In the genomic region with DNA sequence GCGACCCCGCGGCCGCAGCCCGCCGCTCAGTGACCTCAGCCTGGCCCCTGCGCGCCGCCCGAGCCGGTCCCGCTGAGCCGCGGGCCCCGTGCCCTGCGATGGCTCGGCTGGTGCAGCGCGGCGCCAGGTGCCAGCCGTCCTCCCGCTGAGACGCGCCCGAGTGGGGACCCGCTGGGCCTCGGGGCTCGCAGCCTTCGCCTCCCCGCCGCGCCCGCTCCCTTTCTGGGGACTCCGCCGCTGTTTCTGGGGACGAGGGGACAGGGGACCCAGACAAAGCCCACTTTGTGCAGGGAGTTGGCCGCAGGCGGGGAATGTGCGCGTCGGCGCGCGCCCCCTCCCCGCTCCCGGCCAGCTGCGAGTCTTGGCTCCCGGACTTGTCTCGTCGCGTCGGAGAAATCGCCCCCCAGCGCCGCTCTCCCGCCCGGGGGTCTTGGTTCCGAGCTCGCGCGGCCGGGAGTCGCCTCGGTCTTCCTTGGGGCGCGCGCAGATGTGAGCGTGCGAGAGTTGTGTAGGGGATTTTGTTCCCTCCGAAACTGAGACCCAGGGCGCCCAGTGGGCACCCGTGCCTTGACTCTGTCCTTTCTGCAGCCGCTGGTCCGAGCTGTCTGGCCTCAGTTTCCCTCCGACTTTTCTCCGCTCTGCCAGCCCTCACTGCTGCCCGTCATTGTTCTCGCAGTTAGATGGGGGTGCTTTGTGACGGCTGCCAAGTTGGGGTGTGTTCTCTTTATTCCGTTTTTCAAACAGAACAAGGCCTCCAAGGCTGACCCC, we compare ENCODE assay signal across 8 cellular contexts. TPM values are rescaled to one million over a fixed set of nuclear protein-coding genes. Genes with fewer than 3 reads are reported as not detected.
A peak's percentile ranks its signal among the peaks of the same experiment; 100 is the strongest.
DNase-seq lines count a peak whose midpoint lies in the region; ATAC-seq, FAIRE-seq and TF ChIP-seq lines count a peak whose summit lies in the region.

No MANE protein-coding gene starts in this region.

- peaks cover 12% of the 10 kb centered on the region for H4K20me1 ChIP-seq in astrocyte (ENCODE audit: insufficient read depth, low read length)

- H3K9me3 Mint-ChIP-seq in astrocyte (ENCODE audit: unreplicated experiment) = peaks cover 5% of the 10 kb centered on the region
- H3K9me3 Mint-ChIP-seq in stimulated activated naive B cell treated with anti-CD40 and anti-IgM and Interleukin-4, amounts not matched to agents 10 μg/mL and 1 μg/mL and 100 μg/mL, for 72 hours = no peaks in the 10 kb centered on the region

- no peaks in the 10 kb centered on the region for H3K79me2 ChIP-seq in astrocyte (ENCODE audit: insufficient read depth, low read length)

- peak overlapping the region; percentile 86 for H3K9ac ChIP-seq in astrocyte (ENCODE audit: low read length)
- H3K9ac ChIP-seq in kidney (ENCODE audit: low read length in 2 of 2) = peak overlapping the region in 1 of 2 donors; percentile 26

- FAIRE-seq in astrocyte (lab: Jason Lieb, UNC) (no peak), kidney (lab: Jason Lieb, UNC) (no peak)

- peaks cover 10% of the 10 kb centered on the region for H3K4me1 Mint-ChIP-seq in astrocyte (ENCODE audit: low read depth, unreplicated experiment)
- H3K4me1 Mint-ChIP-seq in stimulated activated naive B cell treated with anti-CD40 and anti-IgM and Interleukin-4, amounts not matched to agents 10 μg/mL and 1 μg/mL and 100 μg/mL, for 72 hours = peaks cover 6 to 10% of the 10 kb centered on the region in 2 donors

- H3K36me3 ChIP-seq in astrocyte (ENCODE audit: insufficient read depth, low read length) (no peaks in the 10 kb centered on the region), kidney (ENCODE audit: control insufficient read depth in 1 of 2, insufficient read depth in 2 of 2, low read length in 2 of 2) (no peaks in the 10 kb centered on the region)

- peaks cover 12% of the 10 kb centered on the region for H3K27me3 Mint-ChIP-seq in astrocyte (ENCODE audit: low read depth, unreplicated experiment)
- H3K27me3 Mint-ChIP-seq in stimulated activated naive B cell treated with anti-CD40 and anti-IgM and Interleukin-4, amounts not matched to agents 10 μg/mL and 1 μg/mL and 100 μg/mL, for 72 hours = peaks cover 51 to 74% of the 10 kb centered on the region in 2 donors

- H3K4me1 ChIP-seq in astrocyte (ENCODE audit: insufficient read depth, low read length) (peaks cover 7% of the 10 kb centered on the region), kidney (ENCODE audit: control insufficient read depth in 1 of 2, insufficient read depth in 1 of 2, low read depth in 1 of 2, low read length in 2 of 2) (peaks cover 0 to 13% of the 10 kb centered on the region in 2 donors)

- intact Hi-C loops in kidney (cut with DNase I) = no loop called here

- peak overlapping the region; percentile 96 for H2AFZ ChIP-seq in astrocyte (ENCODE audit: low read depth, low read length)

- H3K4me2 ChIP-seq in astrocyte (ENCODE audit: low read length) = peak overlapping the region; percentile 98

- peaks cover 2% of the 10 kb centered on the region for H3K27me3 ChIP-seq in astrocyte (ENCODE audit: insufficient read depth, low read length)

- ATAC-seq in GM18873 (IDR thresholded peaks at IDR 0.05; ENCODE audit: low FRiP score, unreplicated experiment) (peak; percentile 21), HG03066 (IDR thresholded peaks at IDR 0.05; ENCODE audit: low read depth, unreplicated experiment) (peak; percentile 46), HG03342 (IDR thresholded peaks at IDR 0.05; ENCODE audit: unreplicated experiment) (no peak)
- peak; percentile 71 to 73 for ATAC-seq in stimulated activated naive B cell treated with anti-CD40 and anti-IgM and Interleukin-4, amounts not matched to agents 10 μg/mL and 1 μg/mL and 100 μg/mL, for 72 hours (replicated peaks)

- H3K27ac Mint-ChIP-seq in astrocyte (ENCODE audit: unreplicated experiment) = no peak overlapping the region
- H3K27ac Mint-ChIP-seq in stimulated activated naive B cell treated with anti-CD40 and anti-IgM and Interleukin-4, amounts not matched to agents 10 μg/mL and 1 μg/mL and 100 μg/mL, for 72 hours = no peak overlapping the region

- H3K9me3 ChIP-seq in astrocyte (ENCODE audit: insufficient read depth, low read depth, low read length) (no peaks in the 10 kb centered on the region), kidney (ENCODE audit: control insufficient read depth in 1 of 2, low read length in 2 of 2) (no peaks in the 10 kb centered on the region)

- DNase-seq in astrocyte (ENCODE audit: low read depth) = no peak
- DNase-seq in kidney = peak; percentile 80
- DNase-seq in stimulated activated naive B cell treated with anti-CD40 and anti-IgM and Interleukin-4, amounts not matched to agents 10 μg/mL and 1 μg/mL and 100 μg/mL, for 72 hours = no peak
- no peak for DNase-seq in OCI-M1 (lab: John Stamatoyannopoulos, UW)
- no peak for DNase-seq in ureter (ENCODE audit: low spot score)

- peak overlapping the region; percentile 91 for H3K4me3 Mint-ChIP-seq in astrocyte (ENCODE audit: unreplicated experiment)
- peak overlapping the region; percentile 83 to 86 for H3K4me3 Mint-ChIP-seq in stimulated activated naive B cell treated with anti-CD40 and anti-IgM and Interleukin-4, amounts not matched to agents 10 μg/mL and 1 μg/mL and 100 μg/mL, for 72 hours

- H3K36me3 Mint-ChIP-seq in astrocyte (ENCODE audit: low read depth, unreplicated experiment) = peaks cover 5% of the 10 kb centered on the region
- H3K36me3 Mint-ChIP-seq in stimulated activated naive B cell treated with anti-CD40 and anti-IgM and Interleukin-4, amounts not matched to agents 10 μg/mL and 1 μg/mL and 100 μg/mL, for 72 hours = no peaks in the 10 kb centered on the region

- TF ChIP-seq CTCF in astrocyte (IDR thresholded peaks at IDR 0.05; ENCODE audit: insufficient read depth, low read depth, low read length) (no peak), kidney (IDR thresholded peaks at IDR 0.05; ENCODE audit: borderline replicate concordance, extremely low read depth, insufficient read depth) (no peak)

- no peak overlapping the region for H3K27ac ChIP-seq in astrocyte (ENCODE audit: low read depth, low read length)
- H3K27ac ChIP-seq in kidney (ENCODE audit: low read depth in 2 of 2, low read length in 2 of 2) = peak overlapping the region; percentile 51 to 53

- peak overlapping the region; percentile 64 for H3K4me3 ChIP-seq in astrocyte (ENCODE audit: insufficient read depth, low read depth, low read length)
- peak overlapping the region; percentile 63 to 68 for H3K4me3 ChIP-seq in kidney (ENCODE audit: low read length in 2 of 2)

RNA-seq across cellular contexts. Expression of a gene that starts 0.8 kb away (rescaled TPM):
- total RNA-seq in astrocyte (13.6 and 23.6 TPM in 2 replicates), kidney (14.7 TPM), ureter (9.0 TPM)
- polyA plus RNA-seq in kidney (ENCODE audit: insufficient read depth, low read depth, low replicate concordance) = 4.1 TPM

RNA-seq across cellular contexts. Expression of a gene that starts 50.6 kb away (rescaled TPM):
- 12.7 and 15.0 TPM in 2 replicates for total RNA-seq in astrocyte
- 21.5 TPM for total RNA-seq in kidney
- 6.3 TPM for polyA plus RNA-seq in kidney (ENCODE audit: insufficient read depth, low read depth, low replicate concordance)
- total RNA-seq in ureter = 32.1 TPM
